In genomic region chr3:192825657-192826200, GRCh38 we compare ENCODE assay signal across 9 cellular contexts.
DNase-seq lines count a peak whose midpoint lies in the region; ATAC-seq lines count a peak whose summit lies in the region.
"Had no signal": no experiment of that assay in that cellular context is flagged by ENCODE, and none has a peak within 500 bp of the region (broad histone marks: within the 10 kb centered on the region; RNA-seq: fewer than 3 reads in every experiment).

No MANE protein-coding gene starts in this region.

- peaks cover 22% of the 10 kb centered on the region for H3K36me3 Mint-ChIP-seq in activated T-helper 1 cell treated with anti-CD3 and anti-CD28 coated beads, Interleukin-12 subunit alpha, Interleukin-12 subunit beta, Interleukin-2, Interleukin-4 antibody, amounts not matched to agents 30 ng/mL and 10 ng/mL and 1 ng/mL, durations not matched to agents 14 hours and 24 hours and 36 hours (ENCODE audit: low read depth)

- H3K27ac Mint-ChIP-seq in activated T-helper 1 cell treated with anti-CD3 and anti-CD28 coated beads, Interleukin-12 subunit alpha, Interleukin-12 subunit beta, Interleukin-2, Interleukin-4 antibody, amounts not matched to agents 30 ng/mL and 10 ng/mL and 1 ng/mL, durations not matched to agents 14 hours and 24 hours and 36 hours = no peak overlapping the region

- H3K27ac ChIP-seq in epithelial cell of prostate (no peak overlapping the region), caudate nucleus (ENCODE audit: low read depth, low read length) (no peak overlapping the region)

- peak; percentile 71 for DNase-seq in Caki2 (ENCODE audit: low read depth)
- peak; percentile 73 for DNase-seq in NCI-H226
- peak; percentile 41 for DNase-seq in epithelial cell of prostate (ENCODE audit: low read depth, low spot score)
- DNase-seq in caudate nucleus (lab: John Stamatoyannopoulos, UW) = no peak
- no peak for DNase-seq in activated T-helper 1 cell treated with anti-CD3 and anti-CD28 coated beads, Interleukin-12 subunit alpha, Interleukin-12 subunit beta, Interleukin-2, Interleukin-4 antibody, amounts not matched to agents 30 ng/mL and 10 ng/mL and 1 ng/mL, durations not matched to agents 14 hours and 24 hours and 36 hours (ENCODE audit: low spot score)
- DNase-seq: NCI-H526 treated with DMSO at 0.1 percent for 48 hours had no signal

- H3K4me3 Mint-ChIP-seq in activated T-helper 1 cell treated with anti-CD3 and anti-CD28 coated beads, Interleukin-12 subunit alpha, Interleukin-12 subunit beta, Interleukin-2, Interleukin-4 antibody, amounts not matched to agents 30 ng/mL and 10 ng/mL and 1 ng/mL, durations not matched to agents 14 hours and 24 hours and 36 hours = no peak overlapping the region

- in situ Hi-C loops in Caki2 (cut with HindIII; ENCODE audit: low pct_unique_long_range_greater_than_20kb, low sequenced_read_pairs) = no loop called here

- intact Hi-C loops in activated T-helper 1 cell treated with anti-CD3 and anti-CD28 coated beads, Interleukin-12 subunit alpha, Interleukin-12 subunit beta, Interleukin-2, Interleukin-4 antibody, amounts not matched to agents 30 ng/mL and 10 ng/mL and 1 ng/mL, durations not matched to agents 14 hours and 24 hours and 36 hours (cut with micrococcal nuclease) = no loop called here

- peaks cover 55% of the 10 kb centered on the region for H3K4me1 Mint-ChIP-seq in activated T-helper 1 cell treated with anti-CD3 and anti-CD28 coated beads, Interleukin-12 subunit alpha, Interleukin-12 subunit beta, Interleukin-2, Interleukin-4 antibody, amounts not matched to agents 30 ng/mL and 10 ng/mL and 1 ng/mL, durations not matched to agents 14 hours and 24 hours and 36 hours (ENCODE audit: low read depth)

- no peaks in the 10 kb centered on the region for H3K9me3 Mint-ChIP-seq in activated T-helper 1 cell treated with anti-CD3 and anti-CD28 coated beads, Interleukin-12 subunit alpha, Interleukin-12 subunit beta, Interleukin-2, Interleukin-4 antibody, amounts not matched to agents 30 ng/mL and 10 ng/mL and 1 ng/mL, durations not matched to agents 14 hours and 24 hours and 36 hours

- no peaks in the 10 kb centered on the region for H3K27me3 Mint-ChIP-seq in activated T-helper 1 cell treated with anti-CD3 and anti-CD28 coated beads, Interleukin-12 subunit alpha, Interleukin-12 subunit beta, Interleukin-2, Interleukin-4 antibody, amounts not matched to agents 30 ng/mL and 10 ng/mL and 1 ng/mL, durations not matched to agents 14 hours and 24 hours and 36 hours (ENCODE audit: insufficient read depth)

- ATAC-seq in HG02798 (IDR thresholded peaks at IDR 0.05; ENCODE audit: poor library complexity, unreplicated experiment) (peak; percentile 44), GM18519 (IDR thresholded peaks at IDR 0.05; ENCODE audit: low FRiP score, unreplicated experiment) (no peak), HG02970 (IDR thresholded peaks at IDR 0.05; ENCODE audit: low FRiP score, unreplicated experiment) (no peak)

Comparison
In these comparisons a context has a peak if more than half of its experiments do, and no peak if none do; other contexts are left out.
1. DNase-seq: peak in Caki2 (single experiment), NCI-H226 (single experiment) and epithelial cell of prostate (single experiment); none in caudate nucleus (0 of 61) and activated T-helper 1 cell treated with anti-CD3 and anti-CD28 coated beads, Interleukin-12 subunit alpha, Interleukin-12 subunit beta, Interleukin-2, Interleukin-4 antibody, amounts not matched to agents 30 ng/mL and 10 ng/mL and 1 ng/mL, durations not matched to agents 14 hours and 24 hours and 36 hours (single experiment).